Comparison of ENCODE assay signal across 1 cellular context in genomic region chr15:34652726-34653033, GRCh38.
TF ChIP-seq lines count a peak whose summit lies in the region.

No MANE protein-coding gene starts in this region.

TF ChIP-seq in K562, 482 proteins besides CTCF, POLR2A, EP300 and RAD21 (continued from another document):
- TF ChIP-seq, protein P1, sequence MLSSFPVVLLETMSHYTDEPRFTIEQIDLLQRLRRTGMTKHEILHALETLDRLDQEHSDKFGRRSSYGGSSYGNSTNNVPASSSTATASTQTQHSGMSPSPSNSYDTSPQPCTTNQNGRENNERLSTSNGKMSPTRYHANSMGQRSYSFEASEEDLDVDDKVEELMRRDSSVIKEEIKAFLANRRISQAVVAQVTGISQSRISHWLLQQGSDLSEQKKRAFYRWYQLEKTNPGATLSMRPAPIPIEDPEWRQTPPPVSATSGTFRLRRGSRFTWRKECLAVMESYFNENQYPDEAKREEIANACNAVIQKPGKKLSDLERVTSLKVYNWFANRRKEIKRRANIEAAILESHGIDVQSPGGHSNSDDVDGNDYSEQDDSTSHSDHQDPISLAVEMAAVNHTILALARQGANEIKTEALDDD (IDR thresholded peaks at IDR 0.05), result 0 out of 2 replicates have a peak, but pooled peaks have one; percentile 34
- TF ChIP-seq TAL1 (IDR thresholded peaks at IDR 0.05) (0 out of 2 replicates have a peak, but pooled peaks have one; percentile 10), BRD9 (IDR thresholded peaks at IDR 0.05; ENCODE audit: low read depth, partially characterized antibody) (no peak), EP400 (IDR thresholded peaks at IDR 0.05) (peak; percentile 42; the same call in 1 of the 2 replicates), ZNF232 (CRISPR knock-in tag; IDR thresholded peaks at IDR 0.05) (peak; percentile 45; the same call in 1 of the 2 replicates), ARID1B (IDR thresholded peaks at IDR 0.05) (peak; percentile 81), SPI1 (IDR thresholded peaks at IDR 0.05; ENCODE audit: borderline replicate concordance, low read depth, low read length) (0 out of 2 replicates have a peak, but pooled peaks have one; percentile 1), ARID3A (IDR thresholded peaks at IDR 0.05; ENCODE audit: borderline replicate concordance, low read depth, low read length) (peak; percentile 55; the same call in 1 of the 2 replicates), DPF2 (IDR thresholded peaks at IDR 0.05) (peak; percentile 61; the same call in 1 of the 2 replicates), ZNF592 (IDR thresholded peaks at IDR 0.05) (peak; percentile 77; the same call in 1 of the 2 replicates)
- TF ChIP-seq, protein P2, sequence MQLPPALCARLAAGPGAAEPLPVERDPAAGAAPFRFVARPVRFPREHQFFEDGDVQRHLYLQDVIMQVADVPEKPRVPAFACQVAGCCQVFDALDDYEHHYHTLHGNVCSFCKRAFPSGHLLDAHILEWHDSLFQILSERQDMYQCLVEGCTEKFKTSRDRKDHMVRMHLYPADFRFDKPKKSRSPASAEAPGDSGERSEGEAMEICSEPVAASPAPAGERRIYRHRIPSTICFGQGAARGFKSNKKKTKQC (CRISPR knock-in tag; IDR thresholded peaks at IDR 0.05), result no peak
